Comparison of ENCODE assay signal across 21 cellular contexts in the genomic region with DNA sequence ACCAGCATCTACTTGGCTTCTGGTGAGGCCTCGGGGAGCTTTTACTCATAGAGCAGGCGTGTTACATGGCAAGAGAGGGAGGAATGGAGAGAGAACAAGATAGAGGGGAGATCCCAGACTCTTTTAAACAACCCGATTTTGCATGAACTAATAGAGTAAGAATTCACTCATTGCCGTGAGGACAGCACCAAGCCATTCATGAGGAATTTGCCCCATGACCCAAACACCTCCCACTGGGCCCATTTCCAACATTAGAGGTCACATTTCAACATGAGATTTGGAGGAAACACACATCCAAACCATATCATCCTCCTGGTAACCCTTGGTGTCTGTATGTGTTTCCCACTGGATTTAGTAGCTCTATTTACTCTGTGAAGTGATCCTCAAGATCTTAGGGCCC.
DNase-seq lines count a peak whose midpoint lies in the region; FAIRE-seq and TF ChIP-seq lines count a peak whose summit lies in the region.
"Had no signal": no experiment of that assay in that cellular context is flagged by ENCODE, and none has a peak within 500 bp of the region (broad histone marks: within the 10 kb centered on the region; RNA-seq: fewer than 3 reads in every experiment).

No MANE protein-coding gene starts in this region.

- no peak overlapping the region for H2BK12ac ChIP-seq in mesenchymal stem cell (ENCODE audit: low read length in 2 of 2)

- H2BK5ac ChIP-seq in mesenchymal stem cell (ENCODE audit: low read depth, low read length, poor library complexity, severe bottlenecking), result no peak overlapping the region

- DNase-seq in HCEC 1CT (peak; percentile 41), SJCRH30 (peak; percentile 21 to 43), fibroblast of gingiva (ENCODE audit: low read depth) (peak; percentile 4), mesenchymal stem cell (peak; percentile 64), D721Med (ENCODE audit: insufficient read length, low spot score) (no peak), erythroblast (lab: John Stamatoyannopoulos, UW) (no peak)
- DNase-seq in activated T-helper 2 cell treated with anti-CD3 and anti-CD28 coated beads, Interferon-gamma antibody, Interleukin-2, Interleukin-4, amounts not matched to agents 10 μg/mL and 5 μg/mL and 100 μg/mL, durations not matched to agents 14 hours and 24 hours and 36 hours (ENCODE audit: low spot score), result no peak
- DNase-seq: activated CD4-positive, alpha-beta T cell treated with anti-CD3 and anti-CD28 coated beads for 48 hours; activated CD8-positive, alpha-beta memory T cell treated with anti-CD3 and anti-CD28 coated beads, Interleukin-2, amount 10 ng/mL, durations not matched to agents 7 days and 5 days; H9; NCI-H187 treated with DMSO at 0.1 percent for 48 hours; NCI-H82; small intestine; stimulated activated CD4-positive, alpha-beta T cell treated with anti-CD3 and anti-CD28 coated beads, Interleukin-2, amount 100 ng/mL, for 24 hours had no signal

- H3K23ac ChIP-seq in mesenchymal stem cell (ENCODE audit: low read length in 2 of 2), result no peak overlapping the region

- no peak overlapping the region for H2AFZ ChIP-seq in mesenchymal stem cell (ENCODE audit: low read depth, low read length)

- no peak overlapping the region for H3K14ac ChIP-seq in mesenchymal stem cell (ENCODE audit: low read length in 2 of 2)

- H3K36me3 Mint-ChIP-seq in activated T-helper 2 cell treated with anti-CD3 and anti-CD28 coated beads, Interferon-gamma antibody, Interleukin-2, Interleukin-4, amounts not matched to agents 10 μg/mL and 5 μg/mL and 100 μg/mL, durations not matched to agents 14 hours and 24 hours and 36 hours (ENCODE audit: low read depth), result peaks cover 6% of the 10 kb centered on the region
- H3K36me3 Mint-ChIP-seq: activated CD8-positive, alpha-beta memory T cell treated with anti-CD3 and anti-CD28 coated beads, Interleukin-2, amount 10 ng/mL, durations not matched to agents 7 days and 5 days; activated naive CD8-positive, alpha-beta T cell; stimulated activated effector memory CD8-positive, alpha-beta T cell treated with anti-CD3 and anti-CD28 coated beads, Interleukin-12 subunit alpha, Interleukin-12 subunit beta, amount 100 ng/mL, for 72 hours had no signal

- H3K18ac ChIP-seq in mesenchymal stem cell (ENCODE audit: low read depth in 1 of 2, low read length in 2 of 2), result peak overlapping the region in 1 of 2 experiments; percentile 30

- no peak overlapping the region for H4K8ac ChIP-seq in mesenchymal stem cell (ENCODE audit: low read length)

- H3K36me3 ChIP-seq in SJCRH30 (no peaks in the 10 kb centered on the region), mesenchymal stem cell (ENCODE audit: control insufficient read depth in 1 of 2, insufficient read depth in 2 of 2, low read depth in 1 of 2, low read length in 2 of 2) (no peaks in the 10 kb centered on the region)
- H3K36me3 ChIP-seq: ascending aorta had no signal

- intact Hi-C loops in activated T-helper 2 cell treated with anti-CD3 and anti-CD28 coated beads, Interferon-gamma antibody, Interleukin-2, Interleukin-4, amounts not matched to agents 10 μg/mL and 5 μg/mL and 100 μg/mL, durations not matched to agents 14 hours and 24 hours and 36 hours (cut with micrococcal nuclease), result no loop called here

- H2AK5ac ChIP-seq in mesenchymal stem cell (ENCODE audit: low read length, severe bottlenecking), result no peak overlapping the region

- TF ChIP-seq CTCF in D721Med (IDR thresholded peaks at IDR 0.05; ENCODE audit: insufficient read depth, missing control alignments), result no peak

- H3K79me1 ChIP-seq in mesenchymal stem cell (replicated peaks; ENCODE audit: low read length, poor library complexity, severe bottlenecking), result no peaks in the 10 kb centered on the region

- H2BK120ac ChIP-seq in mesenchymal stem cell (ENCODE audit: low read depth, low read length), result no peak overlapping the region

- H3K4me1 Mint-ChIP-seq in activated T-helper 2 cell treated with anti-CD3 and anti-CD28 coated beads, Interferon-gamma antibody, Interleukin-2, Interleukin-4, amounts not matched to agents 10 μg/mL and 5 μg/mL and 100 μg/mL, durations not matched to agents 14 hours and 24 hours and 36 hours (ENCODE audit: low read depth), result peaks cover 2% of the 10 kb centered on the region
- H3K4me1 Mint-ChIP-seq: stimulated activated effector memory CD8-positive, alpha-beta T cell treated with anti-CD3 and anti-CD28 coated beads, Interleukin-12 subunit alpha, Interleukin-12 subunit beta, amount 100 ng/mL, for 72 hours had no signal

- no peaks in the 10 kb centered on the region for H3K27me3 ChIP-seq in SJCRH30
- H3K27me3 ChIP-seq in mesenchymal stem cell (ENCODE audit: control insufficient read depth in 1 of 2, insufficient read depth in 1 of 2, low read length in 2 of 2), result no peaks in the 10 kb centered on the region
- H3K27me3 ChIP-seq: ascending aorta had no signal

- H3K4me3 Mint-ChIP-seq in activated T-helper 2 cell treated with anti-CD3 and anti-CD28 coated beads, Interferon-gamma antibody, Interleukin-2, Interleukin-4, amounts not matched to agents 10 μg/mL and 5 μg/mL and 100 μg/mL, durations not matched to agents 14 hours and 24 hours and 36 hours (ENCODE audit: low read depth), result no peak overlapping the region
- H3K4me3 Mint-ChIP-seq: activated CD8-positive, alpha-beta memory T cell treated with anti-CD3 and anti-CD28 coated beads, Interleukin-2, amount 10 ng/mL, durations not matched to agents 7 days and 5 days; activated naive CD8-positive, alpha-beta T cell; activated T-helper 1 cell treated with anti-CD3 and anti-CD28 coated beads, Interleukin-12 subunit alpha, Interleukin-12 subunit beta, Interleukin-2, Interleukin-4 antibody, amounts not matched to agents 30 ng/mL and 10 ng/mL and 1 ng/mL, durations not matched to agents 14 hours and 24 hours and 36 hours; H9; stimulated activated effector memory CD8-positive, alpha-beta T cell treated with anti-CD3 and anti-CD28 coated beads, Interleukin-12 subunit alpha, Interleukin-12 subunit beta, amount 100 ng/mL, for 72 hours had no signal

- H2BK15ac ChIP-seq in mesenchymal stem cell (ENCODE audit: low read depth, poor library complexity, severe bottlenecking), result no peak overlapping the region

- H3K4me1 ChIP-seq in SJCRH30 (peaks cover 20% of the 10 kb centered on the region), mesenchymal stem cell (ENCODE audit: control insufficient read depth, insufficient read depth, low read depth, low read length) (no peaks in the 10 kb centered on the region)
- H3K4me1 ChIP-seq: ascending aorta had no signal

- no peak overlapping the region for H3K27ac Mint-ChIP-seq in activated T-helper 2 cell treated with anti-CD3 and anti-CD28 coated beads, Interferon-gamma antibody, Interleukin-2, Interleukin-4, amounts not matched to agents 10 μg/mL and 5 μg/mL and 100 μg/mL, durations not matched to agents 14 hours and 24 hours and 36 hours
- H3K27ac Mint-ChIP-seq: activated CD8-positive, alpha-beta memory T cell treated with anti-CD3 and anti-CD28 coated beads, Interleukin-2, amount 10 ng/mL, durations not matched to agents 7 days and 5 days; activated naive CD8-positive, alpha-beta T cell; activated T-helper 1 cell treated with anti-CD3 and anti-CD28 coated beads, Interleukin-12 subunit alpha, Interleukin-12 subunit beta, Interleukin-2, Interleukin-4 antibody, amounts not matched to agents 30 ng/mL and 10 ng/mL and 1 ng/mL, durations not matched to agents 14 hours and 24 hours and 36 hours; H9; stimulated activated effector memory CD8-positive, alpha-beta T cell treated with anti-CD3 and anti-CD28 coated beads, Interleukin-12 subunit alpha, Interleukin-12 subunit beta, amount 100 ng/mL, for 72 hours had no signal

- H3K4ac ChIP-seq in mesenchymal stem cell (ENCODE audit: low read depth in 1 of 2, low read length in 2 of 2), result no peak overlapping the region

- TF ChIP-seq POLR2A in erythroblast (IDR thresholded peaks at IDR 0.05; ENCODE audit: low read length), result no peak

- FAIRE-seq in D721Med (lab: Jason Lieb, UNC), result no peak
- FAIRE-seq: GM12878, small intestine had no signal

- 34% methylated on average over 4 of the region's 4 CpGs for WGBS in mesenchymal stem cell

- H3K27me3 Mint-ChIP-seq in activated T-helper 2 cell treated with anti-CD3 and anti-CD28 coated beads, Interferon-gamma antibody, Interleukin-2, Interleukin-4, amounts not matched to agents 10 μg/mL and 5 μg/mL and 100 μg/mL, durations not matched to agents 14 hours and 24 hours and 36 hours (ENCODE audit: low read depth), result no peaks in the 10 kb centered on the region
- H3K27me3 Mint-ChIP-seq: activated naive CD8-positive, alpha-beta T cell had no signal

- H3K27ac ChIP-seq in SJCRH30, result no peak overlapping the region
- H3K27ac ChIP-seq in mesenchymal stem cell (ENCODE audit: low read length, poor library complexity, severe bottlenecking), result no peak overlapping the region
- H3K27ac ChIP-seq: ascending aorta, KMS-11 had no signal

- no peak overlapping the region for H4K91ac ChIP-seq in mesenchymal stem cell (ENCODE audit: low read length)

- H3K4me2 ChIP-seq in mesenchymal stem cell (ENCODE audit: low read length, poor library complexity, severe bottlenecking), result no peak overlapping the region
- H3K4me2 ChIP-seq: KMS-11 had no signal

- H3K9me3 Mint-ChIP-seq in activated T-helper 2 cell treated with anti-CD3 and anti-CD28 coated beads, Interferon-gamma antibody, Interleukin-2, Interleukin-4, amounts not matched to agents 10 μg/mL and 5 μg/mL and 100 μg/mL, durations not matched to agents 14 hours and 24 hours and 36 hours, result peaks cover 2% of the 10 kb centered on the region
- H3K9me3 Mint-ChIP-seq: activated T-helper 1 cell treated with anti-CD3 and anti-CD28 coated beads, Interleukin-12 subunit alpha, Interleukin-12 subunit beta, Interleukin-2, Interleukin-4 antibody, amounts not matched to agents 30 ng/mL and 10 ng/mL and 1 ng/mL, durations not matched to agents 14 hours and 24 hours and 36 hours; stimulated activated effector memory CD8-positive, alpha-beta T cell treated with anti-CD3 and anti-CD28 coated beads, Interleukin-12 subunit alpha, Interleukin-12 subunit beta, amount 100 ng/mL, for 72 hours had no signal

- H3K4me3 ChIP-seq in SJCRH30, result no peak overlapping the region
- no peak overlapping the region for H3K4me3 ChIP-seq in mesenchymal stem cell (ENCODE audit: insufficient read depth in 1 of 2, low read depth in 1 of 2, low read length in 2 of 2)
- H3K4me3 ChIP-seq: ascending aorta, GM12878, lung had no signal

- no peak overlapping the region for H3K9ac ChIP-seq in mesenchymal stem cell (ENCODE audit: low read length)
- H3K9ac ChIP-seq: KMS-11 had no signal

- no peaks in the 10 kb centered on the region for H3K9me3 ChIP-seq in SJCRH30 (replicated peaks)
- peaks cover 4% of the 10 kb centered on the region for H3K9me3 ChIP-seq in mesenchymal stem cell (ENCODE audit: control insufficient read depth, low read length)
- H3K9me3 ChIP-seq: ascending aorta had no signal

Comparison
In these comparisons a context has a peak if more than half of its experiments do, and no peak if none do; other contexts are left out.
1. DNase-seq: peak in HCEC 1CT (single experiment), SJCRH30 (2 of 2), fibroblast of gingiva (single experiment) and mesenchymal stem cell (single experiment); none in D721Med (single experiment), activated T-helper 2 cell treated with anti-CD3 and anti-CD28 coated beads, Interferon-gamma antibody, Interleukin-2, Interleukin-4, amounts not matched to agents 10 μg/mL and 5 μg/mL and 100 μg/mL, durations not matched to agents 14 hours and 24 hours and 36 hours (single experiment) and erythroblast (0 of 2).